ENCODE assay signal across 9 cellular contexts in the genomic region with DNA sequence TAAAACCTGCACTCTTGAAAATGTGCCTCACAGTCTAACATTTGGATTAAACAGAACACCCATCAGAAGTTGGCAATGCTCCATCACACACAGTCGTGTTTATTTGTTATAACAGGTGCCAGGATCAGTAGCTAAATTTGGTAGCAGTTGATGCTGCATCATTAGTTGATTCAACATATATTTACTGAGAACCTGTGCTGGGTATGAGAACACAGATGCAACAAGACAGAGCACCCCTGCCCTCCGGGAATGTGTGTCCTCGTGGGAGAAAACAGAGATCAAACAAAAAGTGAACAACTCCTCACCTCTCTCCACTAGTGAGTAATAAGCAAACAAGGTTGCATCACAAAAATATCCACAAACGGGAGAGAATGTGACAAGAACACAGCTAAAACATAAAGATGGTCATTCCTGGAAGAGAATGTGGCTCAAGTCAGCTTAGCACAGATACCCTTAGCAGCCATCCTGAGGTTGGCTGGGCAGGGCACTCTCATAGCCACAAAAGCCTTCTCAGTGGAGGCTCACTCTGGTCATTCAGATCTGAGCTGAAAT. TPM values are rescaled to one million over a fixed set of nuclear protein-coding genes. Genes with fewer than 3 reads are reported as not detected.
DNase-seq lines count a peak whose midpoint lies in the region; ATAC-seq and TF ChIP-seq lines count a peak whose summit lies in the region.
"Had no signal": no experiment of that assay in that cellular context is flagged by ENCODE, and none has a peak within 500 bp of the region (broad histone marks: within the 10 kb centered on the region; RNA-seq: fewer than 3 reads in every experiment).

No MANE protein-coding gene starts in this region.

- H3K4me3 ChIP-seq in LNCaP clone FGC (ENCODE audit: low read depth, low read length), result no peak overlapping the region
- H3K4me3 ChIP-seq: SJSA1 had no signal

- peak overlapping the region; percentile 59 for H3K27ac ChIP-seq in VCaP

- TF ChIP-seq CTCF in LNCaP clone FGC (IDR thresholded peaks at IDR 0.05; ENCODE audit: control insufficient read depth, extremely low read depth, insufficient read depth), result no peak
- TF ChIP-seq CTCF in VCaP (conservative IDR thresholded peaks at IDR 0.05), result no peak

- ATAC-seq in HG02840 (IDR thresholded peaks at IDR 0.05; ENCODE audit: low FRiP score, unreplicated experiment) (no peak), GM18909 (IDR thresholded peaks at IDR 0.05; ENCODE audit: poor library complexity, unreplicated experiment) (no peak)

- DNase-seq in DMS53 treated with DMSO at 0.1 percent for 48 hours (lab: John Stamatoyannopoulos, UW; ENCODE audit: unreplicated experiment) (peak; percentile 50), LNCaP clone FGC (ENCODE audit: low read depth) (peak; percentile 91), lung microvascular endothelial cell (ENCODE audit: low read depth in 2 of 2) (peak; percentile 29 to 40), HuH-7 (ENCODE audit: low spot score) (no peak)
- no peak for DNase-seq in activated CD4-positive, alpha-beta T cell treated with anti-CD3 and anti-CD28 coated beads for 1 hour

RNA-seq across cellular contexts. Expression of a gene that starts 26.3 kb away (rescaled TPM):
- total RNA-seq in lung microvascular endothelial cell, result 96.5 and 119 TPM in 2 replicates

Comparison
In these comparisons a context has a peak if more than half of its experiments do, and no peak if none do; other contexts are left out.
1. DNase-seq: peak in DMS53 treated with DMSO at 0.1 percent for 48 hours (single experiment), LNCaP clone FGC (single experiment) and lung microvascular endothelial cell (2 of 2); none in activated CD4-positive, alpha-beta T cell treated with anti-CD3 and anti-CD28 coated beads for 1 hour (single experiment) and HuH-7 (single experiment).